ENCODE assay signal across 23 cellular contexts in genomic region chr10:88185830-88186229, GRCh38.
"Had no signal": no experiment of that assay in that cellular context is flagged by ENCODE, and none has a peak within 500 bp of the region (broad histone marks: within the 10 kb centered on the region; RNA-seq: fewer than 3 reads in every experiment).

No MANE protein-coding gene starts in this region.

- H3K9me3 ChIP-seq: heart right ventricle, right lobe of liver, stomach, thyroid gland, vagina had no signal

- H3K27ac ChIP-seq: heart right ventricle, neural progenitor cell, parathyroid adenoma, right lobe of liver, stomach, thyroid gland, vagina had no signal

- H3K79me2 ChIP-seq: parathyroid adenoma had no signal

- H3K4me2 ChIP-seq: neural progenitor cell had no signal

- H3K4me3 ChIP-seq: heart right ventricle, lung, neural progenitor cell, right lobe of liver, stomach, thyroid gland, vagina had no signal

- H3K9ac ChIP-seq: neural progenitor cell, parathyroid adenoma had no signal

- H3K4me1 ChIP-seq: neural progenitor cell, parathyroid adenoma, right lobe of liver, stomach, vagina had no signal

- H3K27me3 ChIP-seq: heart right ventricle, neural progenitor cell, right lobe of liver, stomach, thyroid gland, vagina had no signal

- H3K36me3 ChIP-seq: heart right ventricle, neural progenitor cell, right lobe of liver, stomach, thyroid gland, vagina had no signal

- DNase-seq: cortex of kidney; foreskin melanocyte; glutamatergic neuron; heart right ventricle; hypothalamus; immature natural killer cell; kidney; naive thymus-derived CD4-positive, alpha-beta T cell; right lobe of liver; small intestine; stimulated activated CD4-positive, alpha-beta T cell treated with anti-CD3 and anti-CD28 coated beads, Interleukin-12 subunit alpha, Interleukin-12 subunit beta, amount 100 ng/mL, for 4 hours; stimulated activated CD4-positive, alpha-beta T cell treated with anti-CD3 and anti-CD28 coated beads, Interleukin-1b, Interleukin-23, amount 100 ng/mL, for 48 hours; stimulated activated CD4-positive, alpha-beta T cell treated with anti-CD3 and anti-CD28 coated beads, Interleukin-4, amount 100 ng/mL, for 1 hour; stimulated activated CD8-positive, alpha-beta memory T cell treated with anti-CD3 and anti-CD28 coated beads, Interleukin-4, amount 100 ng/mL, for 48 hours; stimulated activated naive CD4-positive, alpha-beta T cell treated with Interleukin-2 at 50 U/mL for 16 hours; stomach; thyroid gland; trophoblast cell had no signal

- H2AFZ ChIP-seq: neural progenitor cell, parathyroid adenoma had no signal

- ATAC-seq: heart right ventricle; left lobe of liver; naive thymus-derived CD4-positive, alpha-beta T cell; right lobe of liver had no signal
